2 cellular contexts compared by ENCODE assay signal in the genomic region with DNA sequence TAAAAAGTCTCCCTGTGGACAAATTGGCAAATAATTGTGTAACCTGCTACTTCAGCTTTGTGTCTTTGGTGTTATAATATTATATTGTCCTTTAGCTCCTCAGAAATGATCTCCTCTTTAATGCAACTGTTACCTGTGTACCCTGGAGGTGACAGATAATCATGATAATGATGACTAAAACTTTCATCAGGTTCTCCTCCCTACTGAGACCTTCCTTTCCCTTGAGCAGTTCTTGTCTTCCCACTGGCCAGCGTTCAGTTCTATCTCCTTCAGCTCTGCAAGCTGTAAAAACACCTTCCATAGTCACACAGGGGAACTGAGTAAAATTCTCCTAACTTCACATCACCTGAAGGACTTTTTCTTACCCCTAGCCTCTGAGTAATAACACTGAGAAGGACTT.
TF ChIP-seq lines count a peak whose summit lies in the region.

No MANE protein-coding gene starts in this region.

TF ChIP-seq in A549, 52 proteins besides CTCF, POLR2A, EP300 and RAD21:
- TF ChIP-seq PHF8 (IDR thresholded peaks at IDR 0.05; ENCODE audit: borderline replicate concordance, low read depth) (no peak), HEYL (CRISPR knock-in tag; IDR thresholded peaks at IDR 0.05) (no peak), CBX2 (IDR thresholded peaks at IDR 0.05; ENCODE audit: borderline replicate concordance, low read depth) (no peak), BHLHE40 (IDR thresholded peaks at IDR 0.05; ENCODE audit: low read depth, low read length) (no peak), ZSCAN20 (CRISPR knock-in tag; IDR thresholded peaks at IDR 0.05) (no peak), HDAC2 (IDR thresholded peaks at IDR 0.05) (no peak), ZC3H11A (IDR thresholded peaks at IDR 0.05) (no peak), SREBF2 (IDR thresholded peaks at IDR 0.05) (no peak), MAZ (IDR thresholded peaks at IDR 0.05; ENCODE audit: borderline replicate concordance, low read depth, low read length) (no peak), NR3C1 (IDR thresholded peaks at IDR 0.05) (no peak)

TF ChIP-seq in IMR-90, 13 proteins besides CTCF, POLR2A, EP300 and RAD21:
- TF ChIP-seq MXI1 (IDR thresholded peaks at IDR 0.05; ENCODE audit: borderline replicate concordance, low read depth, low read length) (no peak), CHD1 (IDR thresholded peaks at IDR 0.05; ENCODE audit: low read depth, low read length) (no peak), USF2 (IDR thresholded peaks at IDR 0.05; ENCODE audit: low read depth, low read length) (no peak), CEBPB (IDR thresholded peaks at IDR 0.05; ENCODE audit: low read depth, low read length) (no peak), BHLHE40 (IDR thresholded peaks at IDR 0.05; ENCODE audit: low read depth, low read length) (no peak)
